In genomic region chr10:73310475-73310874, GRCh38 we compare ENCODE assay signal across 24 cellular contexts. TPM values are rescaled to one million over a fixed set of nuclear protein-coding genes. Genes with fewer than 3 reads are reported as not detected.
DNase-seq lines count a peak whose midpoint lies in the region; ATAC-seq and TF ChIP-seq lines count a peak whose summit lies in the region.
"Had no signal": no experiment of that assay in that cellular context is flagged by ENCODE, and none has a peak within 500 bp of the region (broad histone marks: within the 10 kb centered on the region; RNA-seq: fewer than 3 reads in every experiment).

No MANE protein-coding gene starts in this region.

- H2AFZ ChIP-seq in SK-N-SH (ENCODE audit: low read depth) = no peak overlapping the region

- H3K79me2 ChIP-seq in SK-N-SH (ENCODE audit: insufficient read depth) = no peaks in the 10 kb centered on the region

- H3F3A ChIP-seq in SK-N-SH (replicated peaks; ENCODE audit: insufficient read depth) = no peaks in the 10 kb centered on the region

- H3K27ac ChIP-seq in SK-N-SH (ENCODE audit: low read depth in 2 of 2, low read length in 1 of 2) (no peak overlapping the region), brain microvascular endothelial cell (no peak overlapping the region)
- H3K27ac ChIP-seq: 22Rv1, BLaER1 had no signal

- DNase-seq in SK-N-SH (no peak), adipocyte (ENCODE audit: low read depth) (peak; percentile 0), brain microvascular endothelial cell (no peak), KG1 (lab: John Stamatoyannopoulos, UW) (no peak)
- DNase-seq: ACHN; BE2C; C1 segment of cervical spinal cord; CD4-positive, alpha-beta memory T cell; CD4-positive, CD25-positive, alpha-beta regulatory T cell; CD8-positive, alpha-beta memory T cell; COR-L47; DMS 273 treated with DMSO at 0.1 percent for 48 hours; DMS153; DMS53; DMS79; DND-41; EL; GDM1 had no signal

- H3K4me2 ChIP-seq in SK-N-SH = no peak overlapping the region
- H3K4me2 ChIP-seq: BLaER1 had no signal

- POLR2A ChIA-PET in SK-N-SH (lab: Yijun Ruan, JAX) = no interaction called here

- H3K4me3 ChIP-seq in SK-N-SH (ENCODE audit: low read depth in 2 of 2, low read length in 1 of 2) = no peak overlapping the region
- H3K4me3 ChIP-seq in adipocyte (ENCODE audit: low read length) = no peak overlapping the region
- no peak overlapping the region for H3K4me3 ChIP-seq in brain microvascular endothelial cell (ENCODE audit: low read depth, low read length)
- H3K4me3 ChIP-seq: BLaER1, GM12878 had no signal

- ATAC-seq in SK-N-SH treated with all-trans-retinoic acid at 6 μM for 48 hours (no peak), GM21786 (IDR thresholded peaks at IDR 0.05; ENCODE audit: unreplicated experiment) (no peak)
- ATAC-seq: GM12878 had no signal

- TF ChIP-seq EP300 in SK-N-SH (IDR thresholded peaks at IDR 0.05; ENCODE audit: borderline replicate concordance in 1 of 2, low read depth in 1 of 2, low read length in 1 of 2) (no peak), Ishikawa (IDR thresholded peaks at IDR 0.05; ENCODE audit: borderline replicate concordance) (no peak)

- CTCF ChIA-PET in SK-N-SH (lab: Yijun Ruan, JAX) = no interaction called here

- in situ Hi-C loops in brain microvascular endothelial cell (cut with HindIII; ENCODE audit: low pct_ligation_motif_present, low sequenced_read_pairs) = no loop called here

- H3K27me3 ChIP-seq in SK-N-SH (ENCODE audit: insufficient read depth) (no peaks in the 10 kb centered on the region), adipocyte (replicated peaks; ENCODE audit: control insufficient read depth, insufficient read depth, low read length) (no peaks in the 10 kb centered on the region), brain microvascular endothelial cell (replicated peaks) (no peaks in the 10 kb centered on the region)
- H3K27me3 ChIP-seq: BLaER1 had no signal

- H3K9ac ChIP-seq in SK-N-SH (no peak overlapping the region), adipocyte (ENCODE audit: low read length) (no peak overlapping the region)
- H3K9ac ChIP-seq: BLaER1 had no signal

- H4K20me1 ChIP-seq in SK-N-SH (ENCODE audit: insufficient read depth) = no peaks in the 10 kb centered on the region
- H4K20me1 ChIP-seq: BLaER1 had no signal

- H3K4me1 ChIP-seq in SK-N-SH (ENCODE audit: control insufficient read depth in 1 of 2, insufficient read depth in 2 of 2, low read depth in 1 of 2, low read length in 1 of 2) (no peaks in the 10 kb centered on the region), adipocyte (ENCODE audit: control insufficient read depth, insufficient read depth, low read length) (no peaks in the 10 kb centered on the region)
- H3K4me1 ChIP-seq: BE2C, BLaER1 had no signal

- no peaks in the 10 kb centered on the region for H3K9me2 ChIP-seq in SK-N-SH

- H3K9me3 ChIP-seq in SK-N-SH = peaks cover 18% of the 10 kb centered on the region
- H3K9me3 ChIP-seq in adipocyte (ENCODE audit: control insufficient read depth, low read length) = peaks cover 22% of the 10 kb centered on the region
- H3K9me3 ChIP-seq: BE2C had no signal

- no peak for TF ChIP-seq CTCF in SK-N-SH (IDR thresholded peaks at IDR 0.05)
- no peak for TF ChIP-seq CTCF in brain microvascular endothelial cell (IDR thresholded peaks at IDR 0.05; ENCODE audit: low read depth, low read length, missing control alignments)

- TF ChIP-seq RAD21 in SK-N-SH (IDR thresholded peaks at IDR 0.05; ENCODE audit: low read length) (no peak), Ishikawa (IDR thresholded peaks at IDR 0.05; ENCODE audit: low read depth) (no peak)

- H3K36me3 ChIP-seq in SK-N-SH (replicated peaks in 1 of 2; ENCODE audit: control insufficient read depth in 1 of 2, insufficient read depth in 2 of 2, low read length in 1 of 2) (peaks cover 0 to 3% of the 10 kb centered on the region in 2 experiments), adipocyte (ENCODE audit: control insufficient read depth, insufficient read depth, low read length, severe bottlenecking) (peaks cover 7% of the 10 kb centered on the region), brain microvascular endothelial cell (replicated peaks) (no peaks in the 10 kb centered on the region)
- H3K36me3 ChIP-seq: BE2C had no signal

TF ChIP-seq in SK-N-SH, 30 proteins besides CTCF, POLR2A, EP300 and RAD21 (continues in another document):
- TF ChIP-seq REST (IDR thresholded peaks at IDR 0.05; ENCODE audit: low read depth, low read length) = peak; percentile 69; the same call in 1 of the 2 replicates

TF ChIP-seq in SK-N-SH treated with all-trans-retinoic acid at 6 μM for 48 hours, 23 proteins besides CTCF, POLR2A, EP300 and RAD21 (continues in another document):
- TF ChIP-seq GLIS3 (CRISPR knock-in tag; IDR thresholded peaks at IDR 0.05) (no peak), ZNF565 (CRISPR knock-in tag; conservative IDR thresholded peaks at IDR 0.05; ENCODE audit: low read depth) (no peak), ZNF8 (CRISPR knock-in tag; IDR thresholded peaks at IDR 0.05) (no peak), ESRRG (CRISPR knock-in tag; IDR thresholded peaks at IDR 0.05) (no peak), TOX (CRISPR knock-in tag; IDR thresholded peaks at IDR 0.05; ENCODE audit: borderline replicate concordance) (no peak), OSR1 (CRISPR knock-in tag; IDR thresholded peaks at IDR 0.05) (no peak), CSRNP3 (CRISPR knock-in tag; IDR thresholded peaks at IDR 0.05) (no peak), ZFP3 (CRISPR knock-in tag; IDR thresholded peaks at IDR 0.05) (no peak)

TF ChIP-seq in Ishikawa, 13 proteins besides CTCF, POLR2A, EP300 and RAD21:
- TF ChIP-seq REST (IDR thresholded peaks at IDR 0.05; ENCODE audit: low read depth) (peak; percentile 68), YY1 (IDR thresholded peaks at IDR 0.05; ENCODE audit: low read depth) (no peak)

RNA-seq across cellular contexts. Expression of gene CFAP70, which starts 48.2 kb away (rescaled TPM):
- 0.74 and 1.9 TPM in 2 replicates for polyA plus RNA-seq in SK-N-SH (2012; rRNA removed)
- polyA plus RNA-seq in SK-N-SH (2012; cell fraction: cytosol; rRNA removed) = 0.28 and 0.29 TPM in 2 replicates
- polyA plus RNA-seq in SK-N-SH (2012; cell fraction: nucleus; rRNA removed) = 5.3 and 9.2 TPM in 2 replicates
- polyA plus RNA-seq: CD8-positive, alpha-beta memory T cell had no signal

RNA-seq across cellular contexts. Expression of gene MRPS16, which starts 58.0 kb away (rescaled TPM):
- 75.5 and 78.0 TPM in 2 replicates for polyA plus RNA-seq in SK-N-SH (2012; rRNA removed)
- polyA plus RNA-seq in SK-N-SH (2012; cell fraction: cytosol; rRNA removed) = 56.0 and 60.3 TPM in 2 replicates
- polyA plus RNA-seq in SK-N-SH (2012; cell fraction: nucleus; rRNA removed) = 45.3 and 61.8 TPM in 2 replicates
